In the genomic region with DNA sequence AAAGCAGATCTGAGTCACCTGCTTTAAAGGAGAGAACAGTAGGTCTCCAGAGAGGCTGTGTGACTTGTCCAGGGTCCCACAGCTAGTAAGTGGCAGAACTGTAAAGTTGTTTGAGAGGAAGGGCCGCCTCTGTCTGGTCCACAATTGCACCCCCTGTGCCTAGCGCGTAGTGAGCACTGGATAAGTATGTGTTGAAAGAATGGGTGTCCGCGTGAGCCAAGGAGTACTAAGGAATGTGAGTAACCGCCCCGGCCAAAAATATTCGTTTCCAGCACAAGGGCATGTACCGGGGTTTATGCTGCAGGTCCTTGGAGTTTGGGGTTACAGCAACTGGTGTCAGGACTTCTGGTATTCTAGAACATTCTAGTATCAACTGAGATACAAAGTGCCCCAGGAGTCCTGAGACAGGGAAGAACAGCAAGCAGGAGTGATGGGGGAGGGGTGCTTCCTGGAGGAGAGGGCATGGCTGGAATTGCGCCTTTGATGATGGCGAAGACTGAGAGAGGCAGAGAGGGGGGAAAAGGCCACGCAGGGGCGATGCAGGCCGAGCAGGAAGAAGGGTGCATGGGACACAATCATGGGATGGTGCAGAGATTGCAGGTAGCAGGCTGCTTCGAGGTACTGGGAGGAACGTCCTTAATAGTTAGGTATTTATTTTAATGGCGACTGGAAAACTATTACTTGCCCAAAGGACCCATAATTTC, we compare ENCODE assay signal across 21 cellular contexts.
DNase-seq lines count a peak whose midpoint lies in the region; ATAC-seq and TF ChIP-seq lines count a peak whose summit lies in the region.
"Had no signal": no experiment of that assay in that cellular context is flagged by ENCODE, and none has a peak within 500 bp of the region (broad histone marks: within the 10 kb centered on the region; RNA-seq: fewer than 3 reads in every experiment).

No MANE protein-coding gene starts in this region.

- no peak for ATAC-seq in activated naive CD8-positive, alpha-beta T cell treated with anti-CD3 and anti-CD28 coated beads, Interleukin-2, amount 10 ng/mL, durations not matched to agents 7 days and 5 days (ENCODE audit: low read depth)
- ATAC-seq in activated naive CD8-positive, alpha-beta T cell treated with anti-CD3 and anti-CD28 coated beads, Interleukin-2, amount 50 U/mL, for 24 hours = no peak
- ATAC-seq in GM23338 (peak; percentile 12; the same call in 2 of the 3 replicates), activated B cell treated with CpG ODN at 0.5 μM for 24 hours (ENCODE audit: low read depth) (no peak)

- H3K27me3 ChIP-seq in GM23338 (ENCODE audit: insufficient read depth) (no peaks in the 10 kb centered on the region), neuronal stem cell (ENCODE audit: control insufficient read depth in 3 of 3, insufficient read depth in 3 of 3, low read depth in 1 of 3, low read length in 3 of 3) (no peaks in the 10 kb centered on the region), suprapubic skin (no peaks in the 10 kb centered on the region)
- H3K27me3 ChIP-seq: BLaER1 treated with 17β-estradiol and CSF1 and Interleukin-3, amounts not matched to agents 10 nM and 100 nM; brain microvascular endothelial cell; esophagus muscularis mucosa; heart left ventricle; upper lobe of right lung had no signal

- peak overlapping the region; percentile 92 for H2BK120ac ChIP-seq in neuronal stem cell (ENCODE audit: low read depth, low read length)

- peak overlapping the region; percentile 10 for H3K27ac Mint-ChIP-seq in activated naive CD8-positive, alpha-beta T cell treated with anti-CD3 and anti-CD28 coated beads, Interleukin-2, amount 10 ng/mL, durations not matched to agents 7 days and 5 days
- H3K27ac Mint-ChIP-seq in activated naive CD8-positive, alpha-beta T cell treated with anti-CD3 and anti-CD28 coated beads, Interleukin-2, amount 50 U/mL, for 24 hours = no peak overlapping the region
- no peak overlapping the region for H3K27ac Mint-ChIP-seq in GM23338
- peak overlapping the region; percentile 27 for H3K27ac Mint-ChIP-seq in activated B cell treated with CpG ODN at 0.5 μM for 24 hours
- H3K27ac Mint-ChIP-seq in osteocyte (ENCODE audit: unreplicated experiment) = no peak overlapping the region
- H3K27ac Mint-ChIP-seq: activated CD4-positive, alpha-beta T cell treated with anti-CD3 and anti-CD28 coated beads, Interleukin-2, amount 10 ng/mL, durations not matched to agents 7 days and 5 days; H9; mesothelial cell of epicardium had no signal

- H4K20me1 ChIP-seq in GM23338 (replicated peaks; ENCODE audit: insufficient read depth) = no peaks in the 10 kb centered on the region

- POLR2A ChIA-PET in activated naive CD8-positive, alpha-beta T cell treated with anti-CD3 and anti-CD28 coated beads, Interleukin-2, amount 10 ng/mL, durations not matched to agents 7 days and 5 days (lab: Charles Lee) = no interaction called here
- POLR2A ChIA-PET in activated B cell treated with CpG ODN at 0.5 μM for 24 hours (lab: Charles Lee) = interaction anchor here (0.7 to 2.3 kb wide), 2 partner anchors 142 to 316 kb away, joined by 3 to 17 read pairs; a partner anchor contains a TSS

- no peak overlapping the region for H2BK12ac ChIP-seq in neuronal stem cell (ENCODE audit: low read length)

- TF ChIP-seq CTCF in GM23338 (conservative IDR thresholded peaks at IDR 0.05; ENCODE audit: low read depth in 2 of 2) (no peak), activated B cell treated with CpG ODN at 0.5 μM for 24 hours (IDR thresholded peaks at IDR 0.05) (no peak), suprapubic skin (IDR thresholded peaks at IDR 0.05) (no peak), osteocyte (IDR thresholded peaks at IDR 0.05) (no peak)

- H3K36me3 ChIP-seq in GM23338 (ENCODE audit: insufficient read depth) = no peaks in the 10 kb centered on the region; the same call in 1 of the 2 replicates
- H3K36me3 ChIP-seq in neuronal stem cell (replicated peaks in 1 of 2; ENCODE audit: control insufficient read depth in 2 of 2, insufficient read depth in 2 of 2, low read length in 2 of 2) = no peaks in the 10 kb centered on the region
- H3K36me3 ChIP-seq in suprapubic skin = no peaks in the 10 kb centered on the region
- H3K36me3 ChIP-seq: brain microvascular endothelial cell, esophagus muscularis mucosa, heart left ventricle, upper lobe of right lung had no signal

- H3K4me3 Mint-ChIP-seq in activated naive CD8-positive, alpha-beta T cell treated with anti-CD3 and anti-CD28 coated beads, Interleukin-2, amount 10 ng/mL, durations not matched to agents 7 days and 5 days = no peak overlapping the region
- H3K4me3 Mint-ChIP-seq in activated naive CD8-positive, alpha-beta T cell treated with anti-CD3 and anti-CD28 coated beads, Interleukin-2, amount 50 U/mL, for 24 hours = no peak overlapping the region
- H3K4me3 Mint-ChIP-seq in GM23338 = no peak overlapping the region; the same call in 2 of the 3 replicates
- no peak overlapping the region for H3K4me3 Mint-ChIP-seq in activated B cell treated with CpG ODN at 0.5 μM for 24 hours
- H3K4me3 Mint-ChIP-seq in osteocyte (ENCODE audit: unreplicated experiment) = no peak overlapping the region
- H3K4me3 Mint-ChIP-seq: activated CD4-positive, alpha-beta T cell treated with anti-CD3 and anti-CD28 coated beads, Interleukin-2, amount 10 ng/mL, durations not matched to agents 7 days and 5 days had no signal

- H3K36me3 Mint-ChIP-seq in activated naive CD8-positive, alpha-beta T cell treated with anti-CD3 and anti-CD28 coated beads, Interleukin-2, amount 10 ng/mL, durations not matched to agents 7 days and 5 days = peaks cover 2% of the 10 kb centered on the region
- H3K36me3 Mint-ChIP-seq in activated naive CD8-positive, alpha-beta T cell treated with anti-CD3 and anti-CD28 coated beads, Interleukin-2, amount 50 U/mL, for 24 hours (ENCODE audit: low read depth) = peaks cover 14% of the 10 kb centered on the region
- H3K36me3 Mint-ChIP-seq in GM23338 (ENCODE audit: low read depth) = no peaks in the 10 kb centered on the region
- H3K36me3 Mint-ChIP-seq in activated B cell treated with CpG ODN at 0.5 μM for 24 hours (ENCODE audit: low read depth) = no peaks in the 10 kb centered on the region
- no peaks in the 10 kb centered on the region for H3K36me3 Mint-ChIP-seq in osteocyte (ENCODE audit: unreplicated experiment)
- H3K36me3 Mint-ChIP-seq: mesothelial cell of epicardium, naive B cell had no signal

- H3K4me1 ChIP-seq in GM23338 (ENCODE audit: insufficient read depth) (no peaks in the 10 kb centered on the region; the same call in 1 of the 2 replicates), neuronal stem cell (ENCODE audit: control insufficient read depth in 2 of 2, insufficient read depth in 1 of 2, low read depth in 1 of 2, low read length in 2 of 2) (peaks cover 0 to 2% of the 10 kb centered on the region in 2 donors), suprapubic skin (peaks cover 25% of the 10 kb centered on the region)

- peak overlapping the region; percentile 44 for H3K23ac ChIP-seq in neuronal stem cell (ENCODE audit: low read depth, low read length, poor library complexity)

- H2AK5ac ChIP-seq in neuronal stem cell (ENCODE audit: low read depth, low read length) = peak overlapping the region; percentile 59

- H3K27me3 Mint-ChIP-seq in activated naive CD8-positive, alpha-beta T cell treated with anti-CD3 and anti-CD28 coated beads, Interleukin-2, amount 10 ng/mL, durations not matched to agents 7 days and 5 days = peaks cover 18% of the 10 kb centered on the region
- H3K27me3 Mint-ChIP-seq in activated naive CD8-positive, alpha-beta T cell treated with anti-CD3 and anti-CD28 coated beads, Interleukin-2, amount 50 U/mL, for 24 hours = peaks cover 22% of the 10 kb centered on the region
- H3K27me3 Mint-ChIP-seq in GM23338 (ENCODE audit: insufficient read depth, low read depth, poor library complexity) (peaks cover 11% of the 10 kb centered on the region), activated B cell treated with CpG ODN at 0.5 μM for 24 hours (peaks cover 7% of the 10 kb centered on the region), osteocyte (ENCODE audit: unreplicated experiment) (no peaks in the 10 kb centered on the region)

- peak overlapping the region; percentile 30 for H2BK15ac ChIP-seq in neuronal stem cell (ENCODE audit: low read length)

- TF ChIP-seq EP300 in suprapubic skin (IDR thresholded peaks at IDR 0.05) = no peak

- CTCF ChIA-PET in activated B cell treated with CpG ODN at 0.5 μM for 24 hours (lab: Charles Lee) = interaction anchor here (0.9 to 3.3 kb wide), 9 partner anchors 17 to 740 kb away, joined by 3 to 28 read pairs (median 3); no protein-coding TSS in a partner anchor

- no peak overlapping the region for H2BK5ac ChIP-seq in neuronal stem cell (ENCODE audit: low read length)

- no peak overlapping the region for H3K4me3 ChIP-seq in GM23338
- no peak overlapping the region for H3K4me3 ChIP-seq in neuronal stem cell (ENCODE audit: low read length in 2 of 2)
- H3K4me3 ChIP-seq in suprapubic skin = no peak overlapping the region
- H3K4me3 ChIP-seq: BLaER1 treated with 17β-estradiol and CSF1 and Interleukin-3, amounts not matched to agents 10 nM and 100 nM; esophagus muscularis mucosa; heart left ventricle; psoas muscle; upper lobe of right lung had no signal

- no peaks in the 10 kb centered on the region for H3K79me1 ChIP-seq in neuronal stem cell (ENCODE audit: low read depth, low read length)

- intact Hi-C loops in activated B cell treated with CpG ODN at 0.5 μM for 24 hours (cut with micrococcal nuclease) = loop anchor here (1.0 to 10.0 kb wide), 4 partner anchors 305 to 1140 kb away; a partner anchor contains a TSS

- no peak for TF ChIP-seq POLR2A in suprapubic skin (IDR thresholded peaks at IDR 0.05)

- H2AFZ ChIP-seq in GM23338 = no peak overlapping the region
- peak overlapping the region; percentile 82 for H2AFZ ChIP-seq in neuronal stem cell (ENCODE audit: low read length)

- H4K8ac ChIP-seq in neuronal stem cell (ENCODE audit: low read depth, low read length) = no peak overlapping the region

- no peak overlapping the region for H3K27ac ChIP-seq in GM23338 (ENCODE audit: low read depth)
- H3K27ac ChIP-seq in neuronal stem cell (replicated peaks; ENCODE audit: low read length) = no peak overlapping the region
- no peak overlapping the region for H3K27ac ChIP-seq in suprapubic skin
- H3K27ac ChIP-seq: brain microvascular endothelial cell, esophagus muscularis mucosa, heart left ventricle, psoas muscle, upper lobe of right lung had no signal

- peaks cover 21% of the 10 kb centered on the region for H3K4me1 Mint-ChIP-seq in activated naive CD8-positive, alpha-beta T cell treated with anti-CD3 and anti-CD28 coated beads, Interleukin-2, amount 10 ng/mL, durations not matched to agents 7 days and 5 days
- peaks cover 42% of the 10 kb centered on the region for H3K4me1 Mint-ChIP-seq in activated naive CD8-positive, alpha-beta T cell treated with anti-CD3 and anti-CD28 coated beads, Interleukin-2, amount 50 U/mL, for 24 hours
- H3K4me1 Mint-ChIP-seq in GM23338 (peaks cover 15% of the 10 kb centered on the region), activated B cell treated with CpG ODN at 0.5 μM for 24 hours (peaks cover 38% of the 10 kb centered on the region), osteocyte (ENCODE audit: unreplicated experiment) (peaks cover 67% of the 10 kb centered on the region)

- H3K9me3 ChIP-seq in neuronal stem cell (replicated peaks in 1 of 2; ENCODE audit: control insufficient read depth in 2 of 2, insufficient read depth in 1 of 2, low read depth in 1 of 2, low read length in 2 of 2) = peaks cover 0 to 9% of the 10 kb centered on the region in 2 donors
- H3K9me3 ChIP-seq in suprapubic skin = no peaks in the 10 kb centered on the region
- H3K9me3 ChIP-seq: BLaER1 treated with 17β-estradiol and CSF1 and Interleukin-3, amounts not matched to agents 10 nM and 100 nM; esophagus muscularis mucosa; heart left ventricle; psoas muscle; upper lobe of right lung had no signal

- no peaks in the 10 kb centered on the region for H3K79me2 ChIP-seq in GM23338 (replicated peaks; ENCODE audit: insufficient read depth)

- H3K4me2 ChIP-seq in GM23338 = peak overlapping the region; percentile 59; the same call in 1 of the 2 replicates
- no peak overlapping the region for H3K4me2 ChIP-seq in neuronal stem cell (ENCODE audit: insufficient read depth, low read length, poor library complexity, severe bottlenecking)

- no peak overlapping the region for H3K4ac ChIP-seq in neuronal stem cell (ENCODE audit: low read length)

- peak overlapping the region; percentile 94 for H3K18ac ChIP-seq in neuronal stem cell (ENCODE audit: low read length)

- H3K9ac ChIP-seq in neuronal stem cell (ENCODE audit: low read depth, low read length, poor library complexity) = no peak overlapping the region

- peak overlapping the region; percentile 56 for H4K91ac ChIP-seq in neuronal stem cell (ENCODE audit: low read depth, low read length, poor library complexity)

- no CpG with 5 or more reads among the region's 17 CpGs for WGBS in neuronal stem cell (ENCODE audit: extremely low coverage in 2 of 2, insufficient read length in 2 of 2, insufficient replicate concordance in 1 of 2), 2 donors
- WGBS in suprapubic skin = 76% methylated on average over 17 of the region's 17 CpGs

- no peaks in the 10 kb centered on the region for H3F3A ChIP-seq in GM23338 (replicated peaks; ENCODE audit: low read depth)

- H3K9me2 ChIP-seq in GM23338 (ENCODE audit: insufficient read depth) = no peaks in the 10 kb centered on the region

- no peaks in the 10 kb centered on the region for H3K9me3 Mint-ChIP-seq in activated naive CD8-positive, alpha-beta T cell treated with anti-CD3 and anti-CD28 coated beads, Interleukin-2, amount 10 ng/mL, durations not matched to agents 7 days and 5 days
- peaks cover 8% of the 10 kb centered on the region for H3K9me3 Mint-ChIP-seq in activated naive CD8-positive, alpha-beta T cell treated with anti-CD3 and anti-CD28 coated beads, Interleukin-2, amount 50 U/mL, for 24 hours
- peaks cover 3% of the 10 kb centered on the region; the same call in 1 of the 3 replicates for H3K9me3 Mint-ChIP-seq in GM23338
- H3K9me3 Mint-ChIP-seq in activated B cell treated with CpG ODN at 0.5 μM for 24 hours = no peaks in the 10 kb centered on the region
- no peaks in the 10 kb centered on the region for H3K9me3 Mint-ChIP-seq in osteocyte (ENCODE audit: unreplicated experiment)
- H3K9me3 Mint-ChIP-seq: activated CD4-positive, alpha-beta T cell treated with anti-CD3 and anti-CD28 coated beads, Interleukin-2, amount 10 ng/mL, durations not matched to agents 7 days and 5 days; naive B cell had no signal

- H3K14ac ChIP-seq in neuronal stem cell (ENCODE audit: low read length) = peak overlapping the region; percentile 84

- no peak for DNase-seq in activated naive CD8-positive, alpha-beta T cell treated with anti-CD3 and anti-CD28 coated beads, Interleukin-2, amount 10 ng/mL, durations not matched to agents 7 days and 5 days
- no peak for DNase-seq in activated naive CD8-positive, alpha-beta T cell treated with anti-CD3 and anti-CD28 coated beads, Interleukin-2, amount 50 U/mL, for 24 hours
- DNase-seq in GM23338 (ENCODE audit: low spot score) (peak; percentile 63), activated B cell treated with CpG ODN at 0.5 μM for 24 hours (no peak), neuronal stem cell (ENCODE audit: low spot score) (no peak), suprapubic skin (ENCODE audit: low spot score in 2 of 2) (no peak), osteocyte (ENCODE audit: extremely low spot score, unreplicated experiment) (no peak), EL (no peak)
- DNase-seq: foreskin melanocyte, NCI-H1436 treated with DMSO at 0.1 percent for 48 hours, SIG-M5 had no signal

Comparison
In these comparisons a context has a peak if more than half of its experiments do, and no peak if none do; other contexts are left out.
1. H3K27ac Mint-ChIP-seq: peak in activated naive CD8-positive, alpha-beta T cell treated with anti-CD3 and anti-CD28 coated beads, Interleukin-2, amount 10 ng/mL, durations not matched to agents 7 days and 5 days (single experiment) and activated B cell treated with CpG ODN at 0.5 μM for 24 hours (single experiment); none in activated naive CD8-positive, alpha-beta T cell treated with anti-CD3 and anti-CD28 coated beads, Interleukin-2, amount 50 U/mL, for 24 hours (single experiment), GM23338 (single experiment) and osteocyte (single experiment).